Comparison of ENCODE assay signal across 8 cellular contexts in the genomic region with DNA sequence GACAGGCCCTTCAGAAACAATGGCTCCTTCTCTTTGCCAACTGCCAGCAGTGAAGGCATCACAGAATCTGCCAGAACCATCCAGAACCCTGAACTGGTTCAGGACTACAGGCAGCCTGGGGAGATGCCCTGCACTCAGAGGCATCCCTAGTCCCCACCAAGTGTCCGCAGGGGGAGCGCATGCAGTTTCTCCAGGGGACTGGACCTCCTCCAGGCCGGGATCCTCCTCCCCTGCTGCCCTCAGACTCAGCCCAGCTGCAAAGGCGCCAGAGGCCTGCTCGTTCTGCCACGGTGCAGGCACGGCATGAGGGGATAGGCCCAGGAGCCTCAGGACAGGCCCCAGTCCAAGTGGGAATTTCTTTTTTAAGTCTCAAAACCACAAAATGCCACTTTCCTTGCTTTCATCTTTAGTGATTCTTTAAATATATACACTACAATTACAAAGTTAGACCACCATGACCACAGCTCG.
A peak's percentile ranks its signal among the peaks of the same experiment; 100 is the strongest.
DNase-seq lines count a peak whose midpoint lies in the region; ATAC-seq lines count a peak whose summit lies in the region.

No MANE protein-coding gene starts in this region.

- DNase-seq in amygdala (lab: John Stamatoyannopoulos, UW), result peak in 42 of 56 donors; percentile 21 to 87 (median 51)
- DNase-seq in occipital lobe (lab: John Stamatoyannopoulos, UW), result peak; percentile 41
- DNase-seq in left colon, result no peak
- DNase-seq in activated gamma-delta T cell treated with Interleukin-2 at 50 U/mL for 16 hours, result no peak
- no peak for DNase-seq in HuH-7.5 (ENCODE audit: low spot score)

- intact Hi-C loops in left colon (cut with DNase I, micrococcal nuclease), result no loop called here

- ATAC-seq in GM18511 (IDR thresholded peaks at IDR 0.05; ENCODE audit: unreplicated experiment) (peak; percentile 3), HG02981 (IDR thresholded peaks at IDR 0.05; ENCODE audit: unreplicated experiment) (peak; percentile 2), left colon (no peak), HG03521 (IDR thresholded peaks at IDR 0.05; ENCODE audit: unreplicated experiment) (no peak)

Comparison
In these comparisons a context has a peak if more than half of its experiments do, and no peak if none do; other contexts are left out.
1. ATAC-seq: peak in GM18511 (single experiment) and HG02981 (single experiment); none in left colon (single experiment) and HG03521 (single experiment).
2. DNase-seq: peak in amygdala (42 of 56) and occipital lobe (single experiment); none in left colon (0 of 2), activated gamma-delta T cell treated with Interleukin-2 at 50 U/mL for 16 hours (single experiment) and HuH-7.5 (single experiment).